In the genomic region with DNA sequence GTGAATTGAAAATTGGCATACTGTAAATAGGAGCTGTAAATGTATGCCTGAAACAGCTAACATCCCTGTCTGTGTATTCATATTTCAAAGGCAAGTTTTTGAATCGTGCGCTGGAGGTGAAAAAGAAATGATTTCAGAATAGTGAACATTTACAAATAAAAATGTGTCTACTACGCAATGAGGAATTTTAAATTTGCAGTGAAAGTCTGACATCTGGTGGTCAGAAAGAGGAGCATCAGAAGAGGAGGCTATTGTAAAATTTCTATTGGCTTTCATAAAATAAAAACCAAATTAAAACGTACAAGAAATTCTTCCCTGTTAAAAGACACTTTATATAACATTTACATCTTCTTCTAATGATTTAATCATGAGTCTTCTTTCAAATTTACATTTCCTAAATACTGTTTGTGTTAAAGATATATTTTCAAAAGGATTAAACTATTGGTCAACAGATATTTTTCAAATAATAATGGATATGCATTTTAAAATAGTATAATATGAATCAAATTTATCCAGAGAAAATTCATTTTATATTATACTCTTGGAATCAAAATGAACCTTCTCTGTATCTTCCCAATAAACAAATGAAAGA, we compare ENCODE assay signal across 9 cellular contexts.
DNase-seq lines count a peak whose midpoint lies in the region; ATAC-seq and TF ChIP-seq lines count a peak whose summit lies in the region.
"Had no signal": no experiment of that assay in that cellular context is flagged by ENCODE, and none has a peak within 500 bp of the region (broad histone marks: within the 10 kb centered on the region; RNA-seq: fewer than 3 reads in every experiment).

No MANE protein-coding gene starts in this region.

- no peak for TF ChIP-seq POLR2A in stomach (IDR thresholded peaks at IDR 0.05)

- no peaks in the 10 kb centered on the region for H3K4me1 ChIP-seq in stomach

- intact Hi-C loops in stomach (cut with DNase I; ENCODE audit: low total_unique reads) (no loop called here), posterior vena cava (cut with DNase I) (no loop called here)

- no peaks in the 10 kb centered on the region for H3K9me3 ChIP-seq in stomach

- H3K36me3 ChIP-seq in stomach = no peaks in the 10 kb centered on the region

- no peak overlapping the region for H3K27ac ChIP-seq in RWPE1
- no peak overlapping the region for H3K27ac ChIP-seq in stomach

- peak; percentile 62 for DNase-seq in SIG-M5 treated with dmso at 0.1 percent for 504 hours (lab: John Stamatoyannopoulos, UW; ENCODE audit: unreplicated experiment)
- no peak for DNase-seq in SIG-M5 (lab: John Stamatoyannopoulos, UW)
- peak; percentile 26 for DNase-seq in Jurkat, Clone E6-1 (ENCODE audit: low read depth, low spot score)
- peak; percentile 19 for DNase-seq in RWPE1 (ENCODE audit: low spot score)
- DNase-seq in fibroblast of villous mesenchyme (ENCODE audit: low read depth) = peak; percentile 59
- no peak for DNase-seq in stomach
- no peak for DNase-seq in posterior vena cava (ENCODE audit: low spot score)
- DNase-seq: activated naive CD8-positive, alpha-beta T cell treated with anti-CD3 and anti-CD28 coated beads, Interleukin-2, amount 10 ng/mL, durations not matched to agents 7 days and 5 days had no signal

- peak; percentile 79 for TF ChIP-seq CTCF in RWPE1 (conservative IDR thresholded peaks at IDR 0.05; ENCODE audit: low read depth)
- TF ChIP-seq CTCF in fibroblast of villous mesenchyme (IDR thresholded peaks at IDR 0.05; ENCODE audit: insufficient read depth, low read depth, low read length) = peak; percentile 72
- peak in 5 of 7 experiments; percentile 44 to 70 (median 55) for TF ChIP-seq CTCF in stomach (IDR thresholded peaks at IDR 0.05)

- POLR2A ChIA-PET in RWPE1 (lab: Yijun Ruan, JAX; ENCODE audit: low non-redundant PET) = no interaction called here

- H3K4me3 ChIP-seq in Jurkat, Clone E6-1 (ENCODE audit: low read length) = no peak overlapping the region
- H3K4me3 ChIP-seq in fibroblast of villous mesenchyme (ENCODE audit: low read depth, low read length) (no peak overlapping the region), stomach (no peak overlapping the region)

- 1 to 5% (median 4%) methylated on average over 4 of the region's 4 CpGs for WGBS in stomach, 5 donors

- H3K27me3 ChIP-seq in stomach = peaks cover under 1 to 53% (median 4%) of the 10 kb centered on the region in 3 donors

- TF ChIP-seq EP300 in stomach (IDR thresholded peaks at IDR 0.05) = no peak

- ATAC-seq in GM19452 (IDR thresholded peaks at IDR 0.05; ENCODE audit: unreplicated experiment) = no peak

- CTCF ChIA-PET in RWPE1 (lab: Yijun Ruan, JAX) = interaction anchor here (0.6 to 0.9 kb wide), 4 partner anchors 37 to 1399 kb away, joined by 3 to 5 read pairs (median 4); no protein-coding TSS in a partner anchor

Comparison
In these comparisons a context has a peak if more than half of its experiments do, and no peak if none do; other contexts are left out.
1. DNase-seq: peak in SIG-M5 treated with dmso at 0.1 percent for 504 hours (single experiment), Jurkat, Clone E6-1 (single experiment), RWPE1 (single experiment) and fibroblast of villous mesenchyme (single experiment); none in SIG-M5 (single experiment), stomach (single experiment) and posterior vena cava (single experiment).
2. Peak in every context shown above with its lines, with median percentiles within 50 percentile points of each other: CTCF ChIP-seq.